In the genomic region with DNA sequence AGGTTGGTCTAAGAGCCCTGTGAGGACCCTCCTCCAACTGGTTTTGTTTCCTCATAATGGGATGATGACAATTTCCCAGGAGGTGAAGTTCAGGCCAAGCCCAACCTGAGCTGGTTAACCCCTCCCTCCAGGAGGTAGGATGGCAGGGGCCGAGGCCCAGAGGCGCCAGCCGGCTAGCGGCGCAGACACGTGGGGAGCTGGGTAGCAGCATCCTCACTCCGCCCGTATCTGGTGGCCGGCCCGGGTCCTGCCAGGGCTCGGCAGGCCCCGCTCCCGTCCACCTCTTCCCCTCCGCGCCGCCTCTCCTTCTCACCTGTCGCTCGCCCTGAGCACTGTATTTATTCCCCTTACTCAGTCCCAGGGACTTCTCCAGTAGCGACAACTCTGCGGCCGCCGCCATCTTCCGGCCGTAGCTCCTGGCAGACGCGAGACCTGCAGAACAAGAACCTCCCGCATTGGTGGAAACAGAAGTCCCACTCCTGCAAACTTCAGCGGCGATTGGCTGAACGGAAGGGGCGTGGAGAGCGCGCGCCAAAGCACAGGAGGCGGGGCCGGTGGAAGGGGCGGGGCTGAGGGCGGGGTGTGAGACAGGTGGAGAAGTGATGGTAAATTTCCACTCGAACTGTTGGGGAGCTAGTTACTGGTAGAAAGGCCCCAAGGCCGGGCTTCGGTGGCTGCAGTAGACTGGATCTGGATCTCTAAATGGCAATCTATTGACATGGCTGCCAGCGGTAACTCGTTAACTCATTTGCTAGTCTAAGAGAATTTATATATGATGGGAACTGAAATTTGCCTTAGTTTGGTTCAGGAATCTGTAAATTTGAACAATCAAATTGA, we compare ENCODE assay signal across 8 cellular contexts. TPM values are rescaled to one million over a fixed set of nuclear protein-coding genes. Genes with fewer than 3 reads are reported as not detected.
DNase-seq lines count a peak whose midpoint lies in the region; ATAC-seq and TF ChIP-seq lines count a peak whose summit lies in the region.

A gene (minus strand): TSS at position 427 of the 837 bp plus-strand sequence. CDS start 27 bp downstream, at position 400.

- H3K4me1 ChIP-seq in DND-41 (ENCODE audit: insufficient read depth, low read length) (peaks cover 24% of the 10 kb centered on the region), Peyer's patch (peaks cover 0 to 15% (median 2%) of the 10 kb centered on the region in 4 donors), esophagus squamous epithelium (peaks cover 7 to 35% (median 7%) of the 10 kb centered on the region in 3 donors)

- peak within 1 kb of the TSS; percentile 64 for H3K9ac ChIP-seq in DND-41 (ENCODE audit: low read depth, low read length)

- ATAC-seq in DND-41 (ENCODE audit: insufficient read depth, low read depth), result peak; percentile 97
- ATAC-seq in GM21825 (IDR thresholded peaks at IDR 0.05; ENCODE audit: unreplicated experiment), result peak; percentile 100

- WGBS in esophagus squamous epithelium, 2 donors, result 1 to 5% methylated on average over 6 to 21 of the region's 43 CpGs

- peak within 1 kb of the TSS; percentile 72 for H2AFZ ChIP-seq in DND-41 (ENCODE audit: low read depth, low read length)

- H3K36me3 ChIP-seq in DND-41 (ENCODE audit: insufficient read depth, low read length), result no peaks in the 10 kb centered on the region; the same call in 1 of the 2 replicates
- peaks cover 29% of the 10 kb centered on the region for H3K36me3 ChIP-seq in KOPT-K1 (ENCODE audit: insufficient read depth, low read length)
- H3K36me3 ChIP-seq in Peyer's patch, result no peaks in the 10 kb centered on the region
- peaks cover 0 to 15% (median 0%) of the 10 kb centered on the region in 3 donors for H3K36me3 ChIP-seq in esophagus squamous epithelium

- H4K20me1 ChIP-seq in DND-41 (ENCODE audit: insufficient read depth, low read length), result no peaks in the 10 kb centered on the region

- H3K4me3 ChIP-seq in DND-41 (ENCODE audit: low read depth in 1 of 2, low read length in 2 of 2), result peak within 1 kb of the TSS; percentile 50 to 89; a peak in 3 of 4 replicates
- H3K4me3 ChIP-seq in Peyer's patch, result peak within 1 kb of the TSS; percentile 56 to 91 (median 86)
- peak within 1 kb of the TSS; percentile 80 to 99 (median 90) for H3K4me3 ChIP-seq in esophagus squamous epithelium

- no peaks in the 10 kb centered on the region for H3K9me3 ChIP-seq in DND-41 (ENCODE audit: insufficient read depth, low read length, severe bottlenecking)
- H3K9me3 ChIP-seq in KOPT-K1 (ENCODE audit: insufficient read depth, low read length, poor library complexity, severe bottlenecking), result no peaks in the 10 kb centered on the region
- H3K9me3 ChIP-seq in Peyer's patch, result no peaks in the 10 kb centered on the region
- H3K9me3 ChIP-seq in esophagus squamous epithelium, result no peaks in the 10 kb centered on the region

- H3K27ac ChIP-seq in DND-41 (ENCODE audit: low read length) (peak within 1 kb of the TSS; percentile 47), KOPT-K1 (ENCODE audit: low read depth, low read length, poor library complexity, severe bottlenecking) (peak within 1 kb of the TSS; percentile 68), Peyer's patch (peak within 1 kb of the TSS; percentile 40 to 77 (median 53)), esophagus squamous epithelium (peak within 1 kb of the TSS; percentile 76 to 91 (median 77))

- peak; percentile 22 to 33 for TF ChIP-seq POLR2A in Peyer's patch (IDR thresholded peaks at IDR 0.05)
- TF ChIP-seq POLR2A in esophagus squamous epithelium (IDR thresholded peaks at IDR 0.05), result peak in 1 of 4 donors; percentile 51

- peak; percentile 89 for DNase-seq in DND-41
- DNase-seq in Peyer's patch, result peak; percentile 97 to 99 (median 98)
- DNase-seq in activated T-cell treated with anti-CD3 and anti-CD28 coated beads, Interleukin-2, amount 50 U/mL, for 48 hours, result peak; percentile 99 to 100
- DNase-seq in esophagus squamous epithelium (lab: John Stamatoyannopoulos, UW), result peak; percentile 82
- DNase-seq in myocyte (ENCODE audit: low read depth), result peak; percentile 97
- peak; percentile 97 for DNase-seq in stimulated activated CD8-positive, alpha-beta memory T cell treated with anti-CD3 and anti-CD28 coated beads, Interleukin-7, amount 100 ng/mL, for 4 hours (ENCODE audit: low read depth in 2 of 2)

- intact Hi-C loops in esophagus squamous epithelium (cut with DNase I), result no loop called here

- TF ChIP-seq CTCF in DND-41 (IDR thresholded peaks at IDR 0.05; ENCODE audit: borderline replicate concordance, extremely low read depth, low read length, poor library complexity, severe bottlenecking) (no peak), Peyer's patch (IDR thresholded peaks at IDR 0.05) (no peak), esophagus squamous epithelium (IDR thresholded peaks at IDR 0.05) (peak in 1 of 6 experiments; percentile 7)

- H3K27me3 ChIP-seq in DND-41 (ENCODE audit: insufficient read depth, low read length, poor library complexity) (no peaks in the 10 kb centered on the region), Peyer's patch (no peaks in the 10 kb centered on the region), esophagus squamous epithelium (peaks cover 0 to 6% (median 0%) of the 10 kb centered on the region in 4 donors)

- peaks cover 45% of the 10 kb centered on the region for H3K79me2 ChIP-seq in DND-41 (ENCODE audit: insufficient read depth, low read length)

- H3K4me2 ChIP-seq in DND-41 (ENCODE audit: insufficient read depth, low read length), result peak within 1 kb of the TSS; percentile 67

RNA-seq across cellular contexts. Expression of the gene that starts here (rescaled TPM):
- total RNA-seq in Peyer's patch (10 to 100 TPM in 3 of 4 donors, 1 to 10 TPM in 1; 6.2 to 70.1 (median 17.0) TPM), esophagus squamous epithelium (10 to 100 TPM; 18.6 to 67.3 (median 56.3) TPM), myocyte (33.2 and 52.1 TPM in 2 replicates)
- polyA plus RNA-seq in myocyte (2012), result 27.5 TPM

Comparison
In these comparisons a context has a peak if more than half of its experiments do, and no peak if none do; other contexts are left out.
1. Peak in every context shown above with its lines: DNase-seq, ATAC-seq, H3K4me3 ChIP-seq and H3K27ac ChIP-seq.